Comparison of ENCODE assay signal across 15 cellular contexts in genomic region chr2:170751555-170751954, GRCh38. TPM values are rescaled to one million over a fixed set of nuclear protein-coding genes. Genes with fewer than 3 reads are reported as not detected.
DNase-seq lines count a peak whose midpoint lies in the region; ATAC-seq, FAIRE-seq and TF ChIP-seq lines count a peak whose summit lies in the region.
"Not testable (repeated sequence)": the region's sequence is repeated elsewhere in the genome, so short reads cannot be mapped to it uniquely, and the experiment has no call there.
"Had no signal": no experiment of that assay in that cellular context is flagged by ENCODE, and none has a peak within 500 bp of the region (broad histone marks: within the 10 kb centered on the region; RNA-seq: fewer than 3 reads in every experiment).

No MANE protein-coding gene starts in this region.

- BruUV-seq in GM12878 (replicated peaks; lab: Mats Ljungman, UMichigan); HepG2 (replicated peaks; lab: Mats Ljungman, UMichigan): not testable (repeated sequence)

- H3K27me3 Mint-ChIP-seq in activated B cell treated with CpG ODN at 0.5 μM for 24 hours, result peaks cover 35% of the 10 kb centered on the region

- SMC1A ChIA-PET in GM12878 (lab: Charles Lee; ENCODE audit: uncharacterized antibody, unreplicated experiment), result not testable (repeated sequence)

- not testable (repeated sequence) for H3K4me1 Mint-ChIP-seq in activated B cell treated with CpG ODN at 0.5 μM for 24 hours; stimulated activated effector memory CD8-positive, alpha-beta T cell treated with anti-CD3 and anti-CD28 coated beads, Interleukin-12 subunit alpha, Interleukin-12 subunit beta, amount 100 ng/mL, for 72 hours

- not testable (repeated sequence) for DNase-seq in A549 (ENCODE audit: low read depth in 1 of 2, low spot score in 1 of 2); GM12891 (ENCODE audit: insufficient read length, low spot score); activated B cell treated with CpG ODN at 0.5 μM for 24 hours; GM12878 (ENCODE audit: low read depth, low spot score); Right ventricle myocardium superior; HepG2 (ENCODE audit: low spot score); stimulated activated effector memory CD8-positive, alpha-beta T cell treated with anti-CD3 and anti-CD28 coated beads, Interleukin-12 subunit alpha, Interleukin-12 subunit beta, amount 100 ng/mL, for 72 hours (ENCODE audit: low spot score in 2 of 2); urothelium cell line (ENCODE audit: low spot score)

- H3K27ac ChIP-seq in A549; GM12878 (ENCODE audit: control insufficient read depth, insufficient read depth); HepG2 (ENCODE audit: extremely low read length, insufficient read depth, low read length): not testable (repeated sequence)

- WGBS in A549 (ENCODE audit: missing lambda C conversion rate), result 64% methylated on average over 12 of the region's 12 CpGs
- WGBS in GM12878 (ENCODE audit: insufficient coverage, insufficient replicate concordance, low lambda C conversion rate, missing lambda C conversion rate), result 71% methylated on average over 12 of the region's 12 CpGs
- WGBS in HepG2 (ENCODE audit: low lambda C conversion rate), result 75% methylated on average over 12 of the region's 12 CpGs

- peak; percentile 44 to 77; a peak in 1 of 6 replicates for ATAC-seq in A549
- ATAC-seq in activated B cell treated with CpG ODN at 0.5 μM for 24 hours (ENCODE audit: low read depth), result peak; percentile 70
- ATAC-seq in GM12878, result peak; percentile 55; the same call in 2 of the 3 replicates
- peak; percentile 46 for ATAC-seq in Right ventricle myocardium superior (ENCODE audit: poor library complexity)
- peak; percentile 75 for ATAC-seq in HepG2
- peak; percentile 62 for ATAC-seq in stimulated activated effector memory CD8-positive, alpha-beta T cell treated with anti-CD3 and anti-CD28 coated beads, Interleukin-12 subunit alpha, Interleukin-12 subunit beta, amount 100 ng/mL, for 72 hours

- H3K27ac Mint-ChIP-seq in activated B cell treated with CpG ODN at 0.5 μM for 24 hours; stimulated activated effector memory CD8-positive, alpha-beta T cell treated with anti-CD3 and anti-CD28 coated beads, Interleukin-12 subunit alpha, Interleukin-12 subunit beta, amount 100 ng/mL, for 72 hours: not testable (repeated sequence)

- H3K4me1 ChIP-seq in A549; GM12878 (ENCODE audit: control insufficient read depth, insufficient read depth, low read length); HepG2 (ENCODE audit: insufficient read depth, low read length): not testable (repeated sequence)

- H3K4me3 ChIP-seq in A549; GM12878; HepG2 (replicated peaks in 1 of 3; ENCODE audit: insufficient read depth in 1 of 3, low read depth in 2 of 3, low read length in 3 of 3): not testable (repeated sequence)

- H3K36me3 Mint-ChIP-seq in activated B cell treated with CpG ODN at 0.5 μM for 24 hours (ENCODE audit: low read depth); stimulated activated effector memory CD8-positive, alpha-beta T cell treated with anti-CD3 and anti-CD28 coated beads, Interleukin-12 subunit alpha, Interleukin-12 subunit beta, amount 100 ng/mL, for 72 hours: not testable (repeated sequence)

- not testable (repeated sequence) for H3K9me3 Mint-ChIP-seq in activated B cell treated with CpG ODN at 0.5 μM for 24 hours; stimulated activated effector memory CD8-positive, alpha-beta T cell treated with anti-CD3 and anti-CD28 coated beads, Interleukin-12 subunit alpha, Interleukin-12 subunit beta, amount 100 ng/mL, for 72 hours

- H3K9ac ChIP-seq in GM12878 (ENCODE audit: control insufficient read depth, insufficient read depth, low read length); HepG2 (ENCODE audit: insufficient read depth, low read depth, low read length): not testable (repeated sequence)

- not testable (repeated sequence) for H3K4me2 ChIP-seq in A549; GM12878 (ENCODE audit: control insufficient read depth, insufficient read depth); HepG2 (ENCODE audit: low read depth, low read length)

- H3K27me3 ChIP-seq in GM12878 (replicated peaks in 1 of 2; ENCODE audit: control insufficient read depth in 2 of 2, insufficient read depth in 2 of 2, low read length in 1 of 2); HepG2 (ENCODE audit: control insufficient read depth in 1 of 2, insufficient read depth in 2 of 2, low read length in 2 of 2): not testable (repeated sequence)

- RAD21 ChIA-PET in GM12878 (lab: Charles Lee; ENCODE audit: unreplicated experiment), result not testable (repeated sequence)

- not testable (repeated sequence) for H2AFZ ChIP-seq in GM12878 (ENCODE audit: control insufficient read depth, low read depth, low read length); HepG2 (ENCODE audit: low read length)

- not testable (repeated sequence) for H4K20me1 ChIP-seq in GM12878 (ENCODE audit: control insufficient read depth, insufficient read depth); HepG2 (ENCODE audit: insufficient read depth, low read length)

- not testable (repeated sequence) for FAIRE-seq in A549 (lab: Jason Lieb, UNC); GM12878 (lab: Jason Lieb, UNC); HepG2 (lab: Jason Lieb, UNC)
- FAIRE-seq in GM12891 (lab: Jason Lieb, UNC) (peak; percentile 89), urothelium cell line (lab: Jason Lieb, UNC) (peak; percentile 9)

- intact Hi-C loops in activated B cell treated with CpG ODN at 0.5 μM for 24 hours (cut with micrococcal nuclease); GM12878 (cut with micrococcal nuclease; ENCODE audit: unreplicated experiment); Right ventricle myocardium superior (cut with DNase I); HepG2 (cut with micrococcal nuclease; ENCODE audit: unreplicated experiment): not testable (repeated sequence)

- CTCF ChIA-PET in A549 (lab: Yijun Ruan, JAX); activated B cell treated with CpG ODN at 0.5 μM for 24 hours (lab: Charles Lee); GM12878 (lab: Yijun Ruan, JAX); HepG2 (lab: Yijun Ruan, JAX; ENCODE audit: low intra/inter-chr PET ratio, low total read pairs): not testable (repeated sequence)

- TF ChIP-seq EP300 in A549 (IDR thresholded peaks at IDR 0.05); GM12878 (IDR thresholded peaks at IDR 0.05; ENCODE audit: borderline replicate concordance in 1 of 2, control insufficient read depth in 1 of 2, low read depth in 2 of 2, low read length in 2 of 2); HepG2 (IDR thresholded peaks at IDR 0.05; ENCODE audit: low read depth in 2 of 2, low read length in 2 of 2); HepG2 (CRISPR knock-in tag; IDR thresholded peaks at IDR 0.05; ENCODE audit: borderline replicate concordance): not testable (repeated sequence)

- not testable (repeated sequence) for H3K9me3 ChIP-seq in A549; GM12878 (replicated peaks; ENCODE audit: control insufficient read depth, insufficient read depth, low read length); HepG2 (ENCODE audit: low read length)

- not testable (repeated sequence) for TF ChIP-seq RAD21 in A549 (conservative IDR thresholded peaks at IDR 0.05 in 1 of 2, IDR thresholded peaks at IDR 0.05 in 1 of 2); GM12878 (IDR thresholded peaks at IDR 0.05; ENCODE audit: insufficient read depth, low read depth, low read length); HepG2 (CRISPR knock-in tag; IDR thresholded peaks at IDR 0.05)

- H3K36me3 ChIP-seq in GM12878 (ENCODE audit: control insufficient read depth in 2 of 2, insufficient read depth in 2 of 2, low read length in 1 of 2); HepG2 (replicated peaks in 1 of 2; ENCODE audit: control insufficient read depth in 1 of 2, insufficient read depth in 2 of 2, low read length in 2 of 2): not testable (repeated sequence)

- TF ChIP-seq CTCF in A549 (IDR thresholded peaks at IDR 0.05); activated B cell treated with CpG ODN at 0.5 μM for 24 hours (IDR thresholded peaks at IDR 0.05); GM12878 (IDR thresholded peaks at IDR 0.05 in 2 of 3, conservative IDR thresholded peaks at IDR 0.05 in 1 of 3; ENCODE audit: control insufficient read depth in 2 of 3, extremely low read depth in 1 of 3, insufficient read depth in 1 of 3, low read depth in 3 of 3, low read length in 3 of 3); HepG2 (CRISPR knock-in tag; IDR thresholded peaks at IDR 0.05): not testable (repeated sequence)

- POLR2A ChIA-PET in A549 (lab: Yijun Ruan, JAX); activated B cell treated with CpG ODN at 0.5 μM for 24 hours (lab: Charles Lee); GM12878 (lab: Charles Lee); HepG2 (lab: Yijun Ruan, JAX): not testable (repeated sequence)

- in situ Hi-C loops in GM12878 (cut with MboI); HepG2 (cut with HindIII; ENCODE audit: extremely low pct_ligation_motif_present, low pct_unique_long_range_greater_than_20kb): not testable (repeated sequence)

- not testable (repeated sequence) for H3K79me2 ChIP-seq in GM12878 (ENCODE audit: control insufficient read depth, insufficient read depth, low read length); HepG2 (ENCODE audit: insufficient read depth, low read length)

- not testable (repeated sequence) for H3K4me3 Mint-ChIP-seq in activated B cell treated with CpG ODN at 0.5 μM for 24 hours; stimulated activated effector memory CD8-positive, alpha-beta T cell treated with anti-CD3 and anti-CD28 coated beads, Interleukin-12 subunit alpha, Interleukin-12 subunit beta, amount 100 ng/mL, for 72 hours

- TF ChIP-seq POLR2A in A549 (IDR thresholded peaks at IDR 0.05; ENCODE audit: low read length); GM12891 (IDR thresholded peaks at IDR 0.05; ENCODE audit: low read depth, low read length); GM12878 (IDR thresholded peaks at IDR 0.05; ENCODE audit: low read depth, low read length); HepG2 (IDR thresholded peaks at IDR 0.05; ENCODE audit: insufficient read depth in 1 of 2, low read depth in 2 of 2, low read length in 2 of 2): not testable (repeated sequence)

RNA-seq across cellular contexts. Expression of gene ERICH2, which starts 18.6 kb away (rescaled TPM):
- polyA plus RNA-seq in A549 (2011; rRNA removed) (not detected in 2 replicates), A549 (2017; fragmentation: RNase III; extraction: RNeasy Plus Mini Kit Qiagen cat#74134 plus additional on column Dnase treatment) (not detected in 3 replicates), GM12878 (2011; rRNA removed) (0.33 TPM in 1 of 2 replicates, not detected in the other), GM12878 (2014; fragmentation: Illumina TruSeq; extraction: Trizol) (not detected in 2 replicates), GM12878 (2014; fragmentation: Nextera tagmentation; extraction: Ambion mirVana) (not detected), GM12878 (2014; rRNA removed) (not detected in 2 replicates), GM12878 (2016; fragmentation: Nextera tagmentation; extraction: Ambion mirVana) (not detected), HepG2 (2011; rRNA removed) (not detected in 2 replicates)
- polyA plus RNA-seq in A549 (2012; cell fraction: cytosol; rRNA removed), result not detected in 2 replicates
- not detected in 2 replicates for polyA plus RNA-seq in A549 (2012; cell fraction: nucleus; rRNA removed)
- polyA minus RNA-seq in A549 (2011; rRNA and poly(A)+ RNA removed), result not detected in 2 replicates
- polyA plus RNA-seq in GM12891 (2012; ENCODE audit: low read depth, missing spikeins), result not detected
- total RNA-seq in activated B cell treated with CpG ODN at 0.5 μM for 24 hours (not detected in 2 replicates), GM12878 (2014; rRNA removed) (not detected in 2 replicates), GM12878 (2014; rRNA removed; fragmentation: Illumina TruSeq; extraction: Trizol) (not detected in 2 replicates), GM12878 (2021) (not detected in 2 replicates), Right ventricle myocardium superior (0.94 TPM), HepG2 (2016; rRNA removed; fragmentation: Illumina TruSeq; extraction: Trizol) (not detected in 2 replicates)
- not detected in 2 replicates for total RNA-seq in GM12878 (2013; cell fraction: nucleolus; rRNA removed)
- polyA plus RNA-seq in GM12878 (2011; ENCODE audit: low read depth), result not detected
- polyA plus RNA-seq in GM12878 (2011; cell fraction: cytosol; rRNA removed), result not detected in 2 replicates
- polyA plus RNA-seq in GM12878 (2011; cell fraction: nucleus; rRNA removed), result not detected in 2 replicates
- polyA plus RNA-seq in GM12878 (2012), result not detected in 2 replicates
- not detected in 2 replicates for polyA minus RNA-seq in GM12878 (2011; rRNA and poly(A)+ RNA removed)
- not detected in 2 replicates for polyA minus RNA-seq in GM12878 (2011; cell fraction: cytosol; rRNA and poly(A)+ RNA removed)
- polyA minus RNA-seq in GM12878 (2011; cell fraction: nucleus; rRNA and poly(A)+ RNA removed), result not detected in 2 replicates
- not detected in 2 replicates for total RNA-seq in HepG2 (2016; cell fraction: cytosol; rRNA removed; fragmentation: Illumina TruSeq; extraction: Trizol; ENCODE audit: low read depth)
- total RNA-seq in HepG2 (2016; cell fraction: insoluble cytoplasmic fraction; rRNA removed; fragmentation: Illumina TruSeq; extraction: Trizol), result not detected in 2 replicates
- total RNA-seq in HepG2 (2016; cell fraction: membrane; rRNA removed; fragmentation: Illumina TruSeq; extraction: Trizol), result not detected in 2 replicates
- not detected in 2 replicates for total RNA-seq in HepG2 (2016; cell fraction: nucleus; rRNA removed; fragmentation: Illumina TruSeq; extraction: Trizol)
- polyA plus RNA-seq in HepG2 (2011; cell fraction: cytosol; rRNA removed), result not detected in 2 replicates
- not detected in 2 replicates for polyA plus RNA-seq in HepG2 (2011; cell fraction: nucleus; rRNA removed)
- polyA plus RNA-seq in HepG2 (2012), result not detected in 2 replicates
- not detected in 2 replicates for polyA plus RNA-seq in HepG2 (2016; cell fraction: cytosol; fragmentation: Illumina TruSeq; extraction: Trizol; ENCODE audit: low read depth)
- not detected in 2 replicates for polyA plus RNA-seq in HepG2 (2016; cell fraction: insoluble cytoplasmic fraction; fragmentation: Illumina TruSeq; extraction: Trizol; ENCODE audit: low read depth)
- not detected in 2 replicates for polyA plus RNA-seq in HepG2 (2016; cell fraction: membrane; fragmentation: Illumina TruSeq; extraction: Trizol; ENCODE audit: low read depth)
- polyA plus RNA-seq in HepG2 (2016; cell fraction: nucleus; fragmentation: Illumina TruSeq; extraction: Trizol; ENCODE audit: insufficient read depth, low read depth), result not detected in 2 replicates
- not detected in 2 replicates for polyA minus RNA-seq in HepG2 (2011; rRNA and poly(A)+ RNA removed; ENCODE audit: low replicate concordance)
- not detected in 2 replicates for polyA minus RNA-seq in HepG2 (2011; cell fraction: cytosol; rRNA and poly(A)+ RNA removed)
- polyA minus RNA-seq in HepG2 (2011; cell fraction: nucleus; rRNA and poly(A)+ RNA removed), result not detected in 2 replicates
- total RNA-seq: A673; CD8-positive, alpha-beta memory T cell; H7; HFFc6; HT1080; IMR-90 had no signal
- polyA plus RNA-seq: AG04450; CD8-positive, alpha-beta memory T cell; IMR-90 had no signal

RNA-seq across cellular contexts. Expression of gene SP5, which starts 36.4 kb away (rescaled TPM):
- not detected in 2 replicates for polyA plus RNA-seq in A549 (2011; rRNA removed)
- polyA plus RNA-seq in A549 (2012; cell fraction: cytosol; rRNA removed), result 0.03 TPM in 1 of 2 replicates, not detected in the other
- polyA plus RNA-seq in A549 (2012; cell fraction: nucleus; rRNA removed), result 0.04 TPM in 1 of 2 replicates, not detected in the other
- polyA plus RNA-seq in A549 (2017; fragmentation: RNase III; extraction: RNeasy Plus Mini Kit Qiagen cat#74134 plus additional on column Dnase treatment), result not detected in 3 replicates
- not detected in 2 replicates for polyA minus RNA-seq in A549 (2011; rRNA and poly(A)+ RNA removed)
- not detected for polyA plus RNA-seq in GM12891 (2012; ENCODE audit: low read depth, missing spikeins)
- not detected in 2 replicates for total RNA-seq in activated B cell treated with CpG ODN at 0.5 μM for 24 hours
- not detected in 2 replicates for total RNA-seq in GM12878 (2013; cell fraction: nucleolus; rRNA removed)
- total RNA-seq in GM12878 (2014; rRNA removed), result not detected in 2 replicates
- not detected in 2 replicates for total RNA-seq in GM12878 (2014; rRNA removed; fragmentation: Illumina TruSeq; extraction: Trizol)
- total RNA-seq in GM12878 (2021), result not detected in 2 replicates
- polyA plus RNA-seq in GM12878 (2011; ENCODE audit: low read depth), result not detected
- not detected in 2 replicates for polyA plus RNA-seq in GM12878 (2011; rRNA removed)
- polyA plus RNA-seq in GM12878 (2011; cell fraction: cytosol; rRNA removed), result not detected in 2 replicates
- not detected in 2 replicates for polyA plus RNA-seq in GM12878 (2011; cell fraction: nucleus; rRNA removed)
- polyA plus RNA-seq in GM12878 (2012), result not detected in 2 replicates
- not detected in 2 replicates for polyA plus RNA-seq in GM12878 (2014; fragmentation: Illumina TruSeq; extraction: Trizol)
- polyA plus RNA-seq in GM12878 (2014; fragmentation: Nextera tagmentation; extraction: Ambion mirVana), result not detected
- not detected in 2 replicates for polyA plus RNA-seq in GM12878 (2014; rRNA removed)
- not detected for polyA plus RNA-seq in GM12878 (2016; fragmentation: Nextera tagmentation; extraction: Ambion mirVana)
- polyA minus RNA-seq in GM12878 (2011; rRNA and poly(A)+ RNA removed), result not detected in 2 replicates
- polyA minus RNA-seq in GM12878 (2011; cell fraction: cytosol; rRNA and poly(A)+ RNA removed), result not detected in 2 replicates
- not detected in 2 replicates for polyA minus RNA-seq in GM12878 (2011; cell fraction: nucleus; rRNA and poly(A)+ RNA removed)
- total RNA-seq in Right ventricle myocardium superior, result 0.46 TPM
- total RNA-seq in HepG2 (2016; rRNA removed; fragmentation: Illumina TruSeq; extraction: Trizol), result 86.9 and 119 TPM in 2 replicates
- 64.4 and 65.1 TPM in 2 replicates for total RNA-seq in HepG2 (2016; cell fraction: cytosol; rRNA removed; fragmentation: Illumina TruSeq; extraction: Trizol; ENCODE audit: low read depth)
- total RNA-seq in HepG2 (2016; cell fraction: insoluble cytoplasmic fraction; rRNA removed; fragmentation: Illumina TruSeq; extraction: Trizol), result 88.6 and 124 TPM in 2 replicates
- total RNA-seq in HepG2 (2016; cell fraction: membrane; rRNA removed; fragmentation: Illumina TruSeq; extraction: Trizol), result 116 and 154 TPM in 2 replicates
- total RNA-seq in HepG2 (2016; cell fraction: nucleus; rRNA removed; fragmentation: Illumina TruSeq; extraction: Trizol), result 66.7 and 66.9 TPM in 2 replicates
- polyA plus RNA-seq in HepG2 (2011; rRNA removed), result 50.8 and 52.3 TPM in 2 replicates
- 37.8 and 80.3 TPM in 2 replicates for polyA plus RNA-seq in HepG2 (2011; cell fraction: cytosol; rRNA removed)
- polyA plus RNA-seq in HepG2 (2011; cell fraction: nucleus; rRNA removed), result 69.4 and 108 TPM in 2 replicates
- polyA plus RNA-seq in HepG2 (2012), result 78.5 and 105 TPM in 2 replicates
- 52.2 and 60.9 TPM in 2 replicates for polyA plus RNA-seq in HepG2 (2016; cell fraction: cytosol; fragmentation: Illumina TruSeq; extraction: Trizol; ENCODE audit: low read depth)
- polyA plus RNA-seq in HepG2 (2016; cell fraction: insoluble cytoplasmic fraction; fragmentation: Illumina TruSeq; extraction: Trizol; ENCODE audit: low read depth), result 151 and 153 TPM in 2 replicates
- polyA plus RNA-seq in HepG2 (2016; cell fraction: membrane; fragmentation: Illumina TruSeq; extraction: Trizol; ENCODE audit: low read depth), result 94.4 and 101 TPM in 2 replicates
- polyA plus RNA-seq in HepG2 (2016; cell fraction: nucleus; fragmentation: Illumina TruSeq; extraction: Trizol; ENCODE audit: insufficient read depth, low read depth), result 128 and 147 TPM in 2 replicates
- polyA minus RNA-seq in HepG2 (2011; rRNA and poly(A)+ RNA removed; ENCODE audit: low replicate concordance), result 0.09 and 136 TPM in 2 replicates
- 71.0 and 98.0 TPM in 2 replicates for polyA minus RNA-seq in HepG2 (2011; cell fraction: cytosol; rRNA and poly(A)+ RNA removed)
- 42.4 and 69.9 TPM in 2 replicates for polyA minus RNA-seq in HepG2 (2011; cell fraction: nucleus; rRNA and poly(A)+ RNA removed)
- total RNA-seq: A673; CD8-positive, alpha-beta memory T cell; HFFc6; HT1080; IMR-90 had no signal
- polyA plus RNA-seq: AG04450; CD8-positive, alpha-beta memory T cell; IMR-90 had no signal

Comparison
In these comparisons a context has a peak if more than half of its experiments do, and no peak if none do; other contexts are left out.
1. RNA of gene SP5, which starts 36.4 kb away (total RNA-seq): 64.4 to 154 TPM in HepG2; 0.46 TPM in Right ventricle myocardium superior (single experiment), not detected in activated B cell treated with CpG ODN at 0.5 μM for 24 hours and not detected in GM12878; every median in the first group is over 10 times any median in the second.
2. Peak in every context shown above with its lines, with median percentiles within 50 percentile points of each other: ATAC-seq.